32 cellular contexts compared by ENCODE assay signal in genomic region chr17:16994626-16995025, GRCh38. TPM values are rescaled to one million over a fixed set of nuclear protein-coding genes. Genes with fewer than 3 reads are reported as not detected.
"Had no signal": no experiment of that assay in that cellular context is flagged by ENCODE, and none has a peak within 500 bp of the region (broad histone marks: within the 10 kb centered on the region; RNA-seq: fewer than 3 reads in every experiment).

No MANE protein-coding gene starts in this region.

- H3K79me2 ChIP-seq: hepatocyte had no signal

- ATAC-seq: mucosa of descending colon; naive thymus-derived CD4-positive, alpha-beta T cell; natural killer cell treated with Interleukin-12 subunit alpha and Interleukin-12 subunit beta and Interleukin-15 and Interleukin-18, amount 100 ng/mL, for 72 hours; right lobe of liver; stimulated activated memory B cell treated with anti-CD40 and anti-IgM and Interleukin-4, amounts not matched to agents 10 μg/mL and 1 μg/mL and 100 μg/mL, for 72 hours; stimulated activated naive CD8-positive, alpha-beta T cell treated with anti-CD3 and anti-CD28 coated beads, Interleukin-15, Interleukin-2, amounts not matched to agents 100 U/mL and 50 U/mL, for 24 hours; upper lobe of right lung had no signal

- H3K4me3 ChIP-seq: hepatocyte, left ventricle myocardium inferior, lung, mucosa of descending colon, ovary, right atrium auricular region, right lobe of liver, smooth muscle cell, stomach, testis, thyroid gland, upper lobe of right lung had no signal

- H3K27me3 ChIP-seq: hepatocyte, ovary, right atrium auricular region, right lobe of liver, stomach, testis, thyroid gland, upper lobe of right lung had no signal

- H3K9me3 ChIP-seq: left ventricle myocardium inferior, mucosa of descending colon, ovary, right atrium auricular region, right lobe of liver, stomach, testis, thyroid gland, upper lobe of right lung had no signal

- DNase-seq: islet precursor cell; left ventricle myocardium inferior; mesendoderm; midbrain; mucosa of descending colon; naive thymus-derived CD4-positive, alpha-beta T cell; ovary; right lobe of liver; stimulated activated CD4-positive, alpha-beta T cell treated with anti-CD3 and anti-CD28 coated beads, Interleukin-1b, Interleukin-23, amount 100 ng/mL, for 48 hours; stimulated activated CD4-positive, alpha-beta T cell treated with anti-CD3 and anti-CD28 coated beads, Interleukin-2, amount 100 ng/mL, for 48 hours; stimulated activated CD4-positive, alpha-beta T cell treated with anti-CD3 and anti-CD28 coated beads, Interleukin-4, amount 100 ng/mL, for 4 hours; stimulated activated CD8-positive, alpha-beta memory T cell treated with anti-CD3 and anti-CD28 coated beads, Interleukin-4, amount 100 ng/mL, for 48 hours; stimulated activated naive CD8-positive, alpha-beta T cell treated with anti-CD3 and anti-CD28 coated beads, Interleukin-15, Interleukin-2, amounts not matched to agents 100 U/mL and 50 U/mL, for 24 hours; stomach; testis; thyroid gland; trophoblast cell; upper lobe of right lung had no signal

- H3K4me1 ChIP-seq: right lobe of liver, testis had no signal

- H3K36me3 ChIP-seq: left ventricle myocardium inferior, ovary, right atrium auricular region, right lobe of liver, stomach, thyroid gland, upper lobe of right lung had no signal

- H3K27ac ChIP-seq: hepatocyte, left ventricle myocardium inferior, ovary, right atrium auricular region, right lobe of liver, stomach, testis, thyroid gland, upper lobe of right lung had no signal

- H3K4me2 ChIP-seq: hepatocyte, smooth muscle cell had no signal

- FAIRE-seq: urothelium cell line had no signal

- H2AFZ ChIP-seq: hepatocyte had no signal

RNA-seq across cellular contexts. Expression of gene TNFRSF13B, which starts 22.7 kb away (rescaled TPM):
- total RNA-seq: hepatocyte, kidney epithelial cell, left ventricle myocardium inferior, lower leg skin, myocyte, ovary, progenitor cell of endocrine pancreas, pulmonary artery endothelial cell, renal cortical epithelial cell, right atrium auricular region, smooth muscle cell, testis, thyroid gland, upper lobe of right lung had no signal
- polyA plus RNA-seq: hepatocyte, neural cell, smooth muscle cell had no signal
